ENCODE assay signal across 8 cellular contexts in genomic region chr19:50818859-50819472, GRCh38.
DNase-seq lines count a peak whose midpoint lies in the region; ATAC-seq and TF ChIP-seq lines count a peak whose summit lies in the region.

No MANE protein-coding gene starts in this region.

- H3K36me3 ChIP-seq in BLaER1 treated with 17β-estradiol and CSF1 and Interleukin-3, amounts not matched to agents 10 nM and 100 nM = no peaks in the 10 kb centered on the region
- H3K36me3 ChIP-seq in MM.1S (replicated peaks; ENCODE audit: insufficient read depth, low read length) = no peaks in the 10 kb centered on the region

- peak overlapping the region in 1 of 11 experiments; percentile 39; a peak in 1 of 22 replicates for H3K9ac ChIP-seq in BLaER1 treated with 17β-estradiol and CSF1 and Interleukin-3, amounts not matched to agents 10 nM and 100 nM
- no peak overlapping the region for H3K9ac ChIP-seq in MM.1S (ENCODE audit: low read length)

- no peaks in the 10 kb centered on the region for H3F3A ChIP-seq in MM.1S (ENCODE audit: insufficient read depth, low read length)

- no peak overlapping the region for H3K27ac ChIP-seq in BLaER1 treated with 17β-estradiol and CSF1 and Interleukin-3, amounts not matched to agents 10 nM and 100 nM
- H3K27ac ChIP-seq in MM.1S (ENCODE audit: low read length) = no peak overlapping the region

- H3K9me2 ChIP-seq in MM.1S (replicated peaks; ENCODE audit: insufficient read depth, low read length) = no peaks in the 10 kb centered on the region

- H3K79me2 ChIP-seq in MM.1S (ENCODE audit: low read length) = no peaks in the 10 kb centered on the region

- no peaks in the 10 kb centered on the region for H3K27me3 ChIP-seq in BLaER1 treated with 17β-estradiol and CSF1 and Interleukin-3, amounts not matched to agents 10 nM and 100 nM
- H3K27me3 ChIP-seq in MM.1S (replicated peaks; ENCODE audit: insufficient read depth, low read length) = peaks cover 90% of the 10 kb centered on the region

- no peaks in the 10 kb centered on the region for H4K20me1 ChIP-seq in BLaER1 treated with 17β-estradiol and CSF1 and Interleukin-3, amounts not matched to agents 10 nM and 100 nM
- no peaks in the 10 kb centered on the region for H4K20me1 ChIP-seq in MM.1S (ENCODE audit: insufficient read depth, low read length)

- TF ChIP-seq CTCF in MM.1S (IDR thresholded peaks at IDR 0.05; ENCODE audit: low read length) = no peak

- H3K4me2 ChIP-seq in BLaER1 treated with 17β-estradiol and CSF1 and Interleukin-3, amounts not matched to agents 10 nM and 100 nM = peak overlapping the region; percentile 85 to 98 (median 94)
- no peak overlapping the region for H3K4me2 ChIP-seq in MM.1S (ENCODE audit: low read depth, low read length)

- DNase-seq in DMS53 treated with DMSO at 0.1 percent for 48 hours (lab: John Stamatoyannopoulos, UW; ENCODE audit: unreplicated experiment) (peak; percentile 46), SHP77 (lab: John Stamatoyannopoulos, UW) (peak; percentile 58 to 79), MM.1S (no peak), NCI-H1092 treated with DMSO at 0.1 percent for 48 hours (lab: John Stamatoyannopoulos, UW) (no peak), EL (no peak)

- H2AFZ ChIP-seq in MM.1S (ENCODE audit: low read length) = no peak overlapping the region

- H3K4me1 ChIP-seq in BLaER1 treated with 17β-estradiol and CSF1 and Interleukin-3, amounts not matched to agents 10 nM and 100 nM = peaks cover 52 to 70% (median 69%) of the 10 kb centered on the region in 10 experiments
- H3K4me1 ChIP-seq in MM.1S (ENCODE audit: low read length) = no peaks in the 10 kb centered on the region

- ATAC-seq in HG03442 (IDR thresholded peaks at IDR 0.05; ENCODE audit: unreplicated experiment) = no peak

- peak overlapping the region in 4 of 10 experiments; percentile 49 to 63 (median 59); a peak in 5 of 20 replicates for H3K4me3 ChIP-seq in BLaER1 treated with 17β-estradiol and CSF1 and Interleukin-3, amounts not matched to agents 10 nM and 100 nM
- H3K4me3 ChIP-seq in iPS-18c (ENCODE audit: insufficient read depth, low read depth, low read length) = peak overlapping the region; percentile 86; the same call in 1 of the 2 replicates
- H3K4me3 ChIP-seq in MM.1S (ENCODE audit: low read length) = no peak overlapping the region

- H3K9me3 ChIP-seq in BLaER1 treated with 17β-estradiol and CSF1 and Interleukin-3, amounts not matched to agents 10 nM and 100 nM (replicated peaks in 1 of 11) = peaks cover 0 to 5% (median 0%) of the 10 kb centered on the region in 11 experiments; a peak in 1 of 22 replicates
- H3K9me3 ChIP-seq in iPS-18c (ENCODE audit: control insufficient read depth, insufficient read depth, low read length) (no peaks in the 10 kb centered on the region), MM.1S (replicated peaks; ENCODE audit: insufficient read depth, low read length) (no peaks in the 10 kb centered on the region)

Comparison
In these comparisons a context has a peak if more than half of its experiments do, and no peak if none do; other contexts are left out.
1. DNase-seq: peak in DMS53 treated with DMSO at 0.1 percent for 48 hours (single experiment) and SHP77 (2 of 2); none in MM.1S (single experiment), NCI-H1092 treated with DMSO at 0.1 percent for 48 hours (single experiment) and EL (single experiment).